Comparison of ENCODE assay signal across 1 cellular context in genomic region chr4:74117024-74117534, GRCh38.
TF ChIP-seq lines count a peak whose summit lies in the region.

No MANE protein-coding gene starts in this region.

TF ChIP-seq in K562, 482 proteins besides CTCF, POLR2A, EP300 and RAD21 (continued from another document):
- 0 out of 2 replicates have a peak, but pooled peaks have one; percentile 18 for TF ChIP-seq ZNF592 (IDR thresholded peaks at IDR 0.05)
- TF ChIP-seq ZNF609 (CRISPR knock-in tag; IDR thresholded peaks at IDR 0.05; ENCODE audit: borderline replicate concordance), result no peak
- 0 out of 2 replicates have a peak, but pooled peaks have one; percentile 1 for TF ChIP-seq NFE2 (IDR thresholded peaks at IDR 0.05; ENCODE audit: low read depth)
- peak; percentile 41 for TF ChIP-seq NEUROD1 (IDR thresholded peaks at IDR 0.05; ENCODE audit: borderline replicate concordance, low read depth, low read length, partially characterized antibody)
- peak; percentile 98 for TF ChIP-seq FOSL1 (tag; conservative IDR thresholded peaks at IDR 0.05)
- peak; percentile 64; the same call in 1 of the 2 replicates for TF ChIP-seq BMI1 (IDR thresholded peaks at IDR 0.05; ENCODE audit: low read length)
- TF ChIP-seq ATF6 (CRISPR knock-in tag; IDR thresholded peaks at IDR 0.05), result no peak
- TF ChIP-seq ATF3 (IDR thresholded peaks at IDR 0.05), result peak; percentile 87
- peak; percentile 67; the same call in 1 of the 2 replicates for TF ChIP-seq ATF3 (CRISPR knock-in tag; conservative IDR thresholded peaks at IDR 0.05)
- 0 out of 2 replicates have a peak, but pooled peaks have one; percentile 17 for TF ChIP-seq JUNB (CRISPR knock-in tag; conservative IDR thresholded peaks at IDR 0.05)
- peak; percentile 95 for TF ChIP-seq FOXJ2 (tag; IDR thresholded peaks at IDR 0.05)
- TF ChIP-seq TAF1 (IDR thresholded peaks at IDR 0.05; ENCODE audit: control insufficient read depth, extremely low read depth, insufficient read depth, low read length, severe bottlenecking), result no peak
- no peak for TF ChIP-seq SRSF3 (IDR thresholded peaks at IDR 0.05; ENCODE audit: insufficient read depth, low read length)
- TF ChIP-seq DPF2 (IDR thresholded peaks at IDR 0.05), result 0 out of 2 replicates have a peak, but pooled peaks have one; percentile 30
- TF ChIP-seq SIRT6 (IDR thresholded peaks at IDR 0.05; ENCODE audit: low read depth, low read length), result no peak
- no peak for TF ChIP-seq NFRKB (IDR thresholded peaks at IDR 0.05; ENCODE audit: low read depth)
- TF ChIP-seq YBX1 (IDR thresholded peaks at IDR 0.05), result no peak
- peak; percentile 30; the same call in 1 of the 2 replicates for TF ChIP-seq SOX6 (IDR thresholded peaks at IDR 0.05)
- TF ChIP-seq BRD4 (IDR thresholded peaks at IDR 0.05), result no peak
- no peak for TF ChIP-seq MBD2 (IDR thresholded peaks at IDR 0.05; ENCODE audit: borderline replicate concordance, low read depth)
- TF ChIP-seq E2F1 (CRISPR knock-in tag; IDR thresholded peaks at IDR 0.05), result no peak
- TF ChIP-seq ZBTB9 (CRISPR knock-in tag; IDR thresholded peaks at IDR 0.05), result no peak
- TF ChIP-seq ARID1B (IDR thresholded peaks at IDR 0.05), result peak; percentile 50; the same call in 1 of the 2 replicates
- peak; percentile 89 for TF ChIP-seq JUND (IDR thresholded peaks at IDR 0.05; ENCODE audit: borderline replicate concordance, low read depth, low read length)
- TF ChIP-seq JUND (tag; IDR thresholded peaks at IDR 0.05; ENCODE audit: borderline replicate concordance, low read depth, low read length), result peak; percentile 93; the same call in 2 of the 3 replicates
- peak; percentile 63; the same call in 1 of the 2 replicates for TF ChIP-seq LEF1 (IDR thresholded peaks at IDR 0.05)
- 0 out of 2 replicates have a peak, but pooled peaks have one; percentile 16 for TF ChIP-seq SMAD4 (CRISPR knock-in tag; conservative IDR thresholded peaks at IDR 0.05)
- peak in 1 of 2 experiments; percentile 37; a peak in 1 of 4 replicates for TF ChIP-seq FOXK2 (conservative IDR thresholded peaks at IDR 0.05 in 1 of 2, IDR thresholded peaks at IDR 0.05 in 1 of 2; ENCODE audit: low read depth in 2 of 2)
- no peak for TF ChIP-seq CGGBP1 (CRISPR knock-in tag; IDR thresholded peaks at IDR 0.05)
- TF ChIP-seq SMARCE1 (IDR thresholded peaks at IDR 0.05), result peak; percentile 22; the same call in 1 of the 2 replicates
- TF ChIP-seq MYNN (IDR thresholded peaks at IDR 0.05), result peak; percentile 84; the same call in 1 of the 2 replicates
- TF ChIP-seq MYNN (CRISPR knock-in tag; IDR thresholded peaks at IDR 0.05), result no peak
- peak; percentile 87; the same call in 1 of the 2 replicates for TF ChIP-seq NFATC3 (IDR thresholded peaks at IDR 0.05)
- no peak for TF ChIP-seq MED1 (CRISPR knock-in tag; IDR thresholded peaks at IDR 0.05; ENCODE audit: borderline replicate concordance)
- no peak for TF ChIP-seq ADNP (tag; IDR thresholded peaks at IDR 0.05)
- no peak for TF ChIP-seq ZNF764 (CRISPR knock-in tag; IDR thresholded peaks at IDR 0.05; ENCODE audit: low read depth)
- TF ChIP-seq JUN (IDR thresholded peaks at IDR 0.05; ENCODE audit: borderline replicate concordance, low read depth, low read length), result peak; percentile 79
- no peak for TF ChIP-seq JUN (CRISPR knock-in tag; IDR thresholded peaks at IDR 0.05; ENCODE audit: borderline replicate concordance)
- TF ChIP-seq MEF2D (tag; conservative IDR thresholded peaks at IDR 0.05; ENCODE audit: low read depth), result 0 out of 2 replicates have a peak, but pooled peaks have one; percentile 50
- no peak for TF ChIP-seq GATAD2A (IDR thresholded peaks at IDR 0.05)
- TF ChIP-seq FOS (IDR thresholded peaks at IDR 0.05; ENCODE audit: extremely low read depth, insufficient read length), result peak; percentile 46
